In the genomic region with DNA sequence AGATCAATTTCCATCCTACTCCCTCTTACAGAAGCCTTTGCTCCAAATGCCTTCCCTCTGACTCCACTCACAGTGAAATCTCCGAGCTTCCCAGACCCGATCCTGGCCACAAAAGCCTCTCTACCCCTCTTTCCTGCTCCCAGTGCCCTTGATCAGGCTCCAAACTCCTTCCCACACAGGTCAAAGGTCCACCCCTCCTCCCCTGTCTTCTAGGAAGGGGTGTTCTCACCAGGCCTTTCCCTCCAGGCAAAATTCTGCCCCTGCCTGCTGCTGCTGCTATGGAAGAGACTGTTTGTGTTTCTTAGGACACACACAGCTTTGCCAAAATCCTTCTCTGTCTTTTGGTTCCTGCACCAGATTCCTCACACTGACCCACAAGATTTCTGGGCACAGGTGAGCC, we compare ENCODE assay signal across 11 cellular contexts.
A peak's percentile ranks its signal among the peaks of the same experiment; 100 is the strongest.
DNase-seq lines count a peak whose midpoint lies in the region; ATAC-seq and TF ChIP-seq lines count a peak whose summit lies in the region.
"Had no signal": no experiment of that assay in that cellular context is flagged by ENCODE, and none has a peak within 500 bp of the region (broad histone marks: within the 10 kb centered on the region; RNA-seq: fewer than 3 reads in every experiment).

No MANE protein-coding gene starts in this region.

- no peaks in the 10 kb centered on the region for H3K36me3 Mint-ChIP-seq in activated T-cell treated with anti-CD3 and anti-CD28 coated beads, Interleukin-2, amount 50 U/mL, for 24 hours (ENCODE audit: low read depth)

- H3K79me2 ChIP-seq in hepatocyte: no peaks in the 10 kb centered on the region

- H3K27me3 Mint-ChIP-seq in activated T-cell treated with anti-CD3 and anti-CD28 coated beads, Interleukin-2, amount 50 U/mL, for 24 hours: peaks cover 22% of the 10 kb centered on the region

- no peak for TF ChIP-seq POLR2A in body of pancreas (IDR thresholded peaks at IDR 0.05)

- no peaks in the 10 kb centered on the region for H4K20me1 ChIP-seq in hepatocyte (ENCODE audit: insufficient read depth, poor library complexity, severe bottlenecking)

- WGBS in body of pancreas, 2 donors: 21 to 38% methylated on average over 2 of the region's 2 CpGs
- WGBS in hepatocyte (ENCODE audit: low lambda C conversion rate, missing lambda C conversion rate): 37% methylated on average over 2 of the region's 2 CpGs

- H3K4me3 ChIP-seq in body of pancreas: no peak overlapping the region
- no peak overlapping the region for H3K4me3 ChIP-seq in hepatocyte
- no peak overlapping the region for H3K4me3 ChIP-seq in WERI-Rb-1 (ENCODE audit: low read depth, low read length)
- no peak overlapping the region for H3K4me3 ChIP-seq in H7 (ENCODE audit: insufficient read depth, low read depth, low read length)

- H3K9me3 ChIP-seq in body of pancreas (no peaks in the 10 kb centered on the region), hepatocyte (ENCODE audit: low read depth) (no peaks in the 10 kb centered on the region), WERI-Rb-1 (ENCODE audit: severe bottlenecking) (no peaks in the 10 kb centered on the region)

- no peaks in the 10 kb centered on the region for H3K4me1 Mint-ChIP-seq in activated T-cell treated with anti-CD3 and anti-CD28 coated beads, Interleukin-2, amount 50 U/mL, for 24 hours (ENCODE audit: low read depth)

- H3K27ac ChIP-seq in body of pancreas: peak overlapping the region in 1 of 4 donors; percentile 35
- peak overlapping the region; percentile 70 for H3K27ac ChIP-seq in hepatocyte
- no peak overlapping the region for H3K27ac ChIP-seq in WERI-Rb-1

- no peak overlapping the region for H3K4me3 Mint-ChIP-seq in activated T-cell treated with anti-CD3 and anti-CD28 coated beads, Interleukin-2, amount 50 U/mL, for 24 hours

- no peaks in the 10 kb centered on the region for H3K36me3 ChIP-seq in body of pancreas (replicated peaks in 1 of 2; ENCODE audit: insufficient read depth in 1 of 2, low read depth in 2 of 2)
- H3K36me3 ChIP-seq in hepatocyte (replicated peaks; ENCODE audit: insufficient read depth, low read depth): no peaks in the 10 kb centered on the region
- H3K36me3 ChIP-seq in WERI-Rb-1: no peaks in the 10 kb centered on the region
- no peaks in the 10 kb centered on the region for H3K36me3 ChIP-seq in H7 (replicated peaks; ENCODE audit: control insufficient read depth, insufficient read depth, low read length)

- no peaks in the 10 kb centered on the region for H3K9me3 Mint-ChIP-seq in activated T-cell treated with anti-CD3 and anti-CD28 coated beads, Interleukin-2, amount 50 U/mL, for 24 hours

- peak; percentile 45 for ATAC-seq in body of pancreas

- no peaks in the 10 kb centered on the region for H3K27me3 ChIP-seq in body of pancreas
- H3K27me3 ChIP-seq in hepatocyte: no peaks in the 10 kb centered on the region
- H3K27me3 ChIP-seq in WERI-Rb-1 (ENCODE audit: insufficient read depth, low read depth, severe bottlenecking): no peaks in the 10 kb centered on the region
- no peaks in the 10 kb centered on the region for H3K27me3 ChIP-seq in H7 (ENCODE audit: control insufficient read depth, insufficient read depth, low read length)

- H2AFZ ChIP-seq in hepatocyte: peak overlapping the region; percentile 47

- intact Hi-C loops in body of pancreas (cut with DNase I): no loop called here

- no peak overlapping the region for H3K27ac Mint-ChIP-seq in activated T-cell treated with anti-CD3 and anti-CD28 coated beads, Interleukin-2, amount 50 U/mL, for 24 hours

- DNase-seq in EH (ENCODE audit: low read depth) (peak; percentile 87), body of pancreas (peak; percentile 20 to 47 (median 27)), hepatocyte (ENCODE audit: low spot score) (no peak), renal cortical epithelial cell (ENCODE audit: low read depth) (peak; percentile 76), WERI-Rb-1 (no peak), H7 (no peak), NCI-H2029 (lab: John Stamatoyannopoulos, UW) (no peak)
- no peak for DNase-seq in activated T-cell treated with anti-CD3 and anti-CD28 coated beads, Interleukin-2, amount 50 U/mL, for 24 hours
- DNase-seq: activated CD8-positive, alpha-beta memory T cell treated with anti-CD3 and anti-CD28 coated beads for 24 hours; COR-L47; NCI-H82 had no signal

- peak overlapping the region; percentile 39 for H3K4me2 ChIP-seq in hepatocyte

- H3K9me2 ChIP-seq in hepatocyte (replicated peaks; ENCODE audit: insufficient read depth): no peaks in the 10 kb centered on the region

- no peak for TF ChIP-seq CTCF in body of pancreas (IDR thresholded peaks at IDR 0.05)
- no peak for TF ChIP-seq CTCF in hepatocyte (IDR thresholded peaks at IDR 0.05; ENCODE audit: poor library complexity)
- TF ChIP-seq CTCF in WERI-Rb-1 (IDR thresholded peaks at IDR 0.05; ENCODE audit: low read depth, low read length): no peak

- H3K4me1 ChIP-seq in body of pancreas (peaks cover 14% of the 10 kb centered on the region), hepatocyte (ENCODE audit: insufficient read depth) (peaks cover 27% of the 10 kb centered on the region)

Comparison
In these comparisons a context has a peak if more than half of its experiments do, and no peak if none do; other contexts are left out.
1. DNase-seq: peak in EH (single experiment), body of pancreas (4 of 4) and renal cortical epithelial cell (single experiment); none in hepatocyte (single experiment), WERI-Rb-1 (single experiment), activated T-cell treated with anti-CD3 and anti-CD28 coated beads, Interleukin-2, amount 50 U/mL, for 24 hours (single experiment), H7 (single experiment) and NCI-H2029 (single experiment).